8 cellular contexts compared by ENCODE assay signal in the genomic region with DNA sequence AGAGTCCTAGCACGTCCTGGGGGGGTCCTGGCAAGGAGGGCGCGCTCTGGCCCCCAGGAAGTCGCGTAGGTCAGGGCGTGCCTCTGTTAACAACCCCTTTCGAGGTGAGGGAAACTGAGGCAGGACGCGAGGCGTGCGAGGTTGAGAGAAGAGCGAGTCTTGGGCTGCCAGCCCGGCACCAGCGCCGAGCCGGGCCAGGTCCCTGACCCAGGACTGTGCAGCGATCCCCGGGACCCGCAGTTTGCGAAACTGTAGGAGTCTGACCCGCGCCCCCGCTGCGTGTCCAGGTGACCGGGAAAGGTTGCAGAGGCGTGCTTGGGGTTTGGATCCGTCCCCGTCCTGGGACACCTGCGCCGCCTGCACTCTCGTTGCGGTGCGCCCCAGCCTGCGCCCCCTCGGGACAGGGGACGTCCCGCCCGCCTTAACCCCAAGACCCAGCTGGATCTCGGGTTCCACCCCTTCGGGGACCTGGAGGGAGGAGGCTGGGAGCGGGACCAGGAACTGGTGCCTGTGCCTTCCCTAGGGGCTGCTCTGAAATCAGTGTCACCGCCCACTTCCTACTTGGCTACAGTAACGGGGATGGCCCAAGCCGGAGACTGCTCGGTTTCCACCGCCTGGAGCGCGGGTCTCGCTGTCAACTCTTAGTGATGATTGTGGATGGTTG. TPM values are rescaled to one million over a fixed set of nuclear protein-coding genes. Genes with fewer than 3 reads are reported as not detected.
DNase-seq lines count a peak whose midpoint lies in the region; ATAC-seq, FAIRE-seq and TF ChIP-seq lines count a peak whose summit lies in the region.

No MANE protein-coding gene starts in this region.

- peaks cover 11% of the 10 kb centered on the region for H3K27me3 Mint-ChIP-seq in astrocyte (ENCODE audit: low read depth, unreplicated experiment)

- DNase-seq in HT1080 (ENCODE audit: low read depth) (peak; percentile 56), astrocyte (ENCODE audit: low read depth) (no peak), iPS DF 19.7 (ENCODE audit: low read depth, low spot score) (peak; percentile 45), NK-92 (lab: John Stamatoyannopoulos, UW; ENCODE audit: unreplicated experiment) (no peak)

- TF ChIP-seq CTCF in astrocyte (IDR thresholded peaks at IDR 0.05; ENCODE audit: insufficient read depth, low read depth, low read length): no peak

- H3K36me3 Mint-ChIP-seq in astrocyte (ENCODE audit: low read depth, unreplicated experiment): no peaks in the 10 kb centered on the region

- H4K20me1 ChIP-seq in BLaER1 (no peaks in the 10 kb centered on the region), astrocyte (ENCODE audit: insufficient read depth, low read length) (no peaks in the 10 kb centered on the region)

- H3K4me3 ChIP-seq in BLaER1 (peak overlapping the region; percentile 78), astrocyte (ENCODE audit: insufficient read depth, low read depth, low read length) (peak overlapping the region; percentile 87), rectal smooth muscle tissue (ENCODE audit: low read length) (peak overlapping the region; percentile 92)

- H3K27me3 ChIP-seq in BLaER1: no peaks in the 10 kb centered on the region
- H3K27me3 ChIP-seq in astrocyte (ENCODE audit: insufficient read depth, low read length): no peaks in the 10 kb centered on the region
- H3K27me3 ChIP-seq in rectal smooth muscle tissue (ENCODE audit: control insufficient read depth, insufficient read depth, low read length): no peaks in the 10 kb centered on the region

- no peak overlapping the region for H3K27ac Mint-ChIP-seq in astrocyte (ENCODE audit: unreplicated experiment)

- H3K9me3 Mint-ChIP-seq in astrocyte (ENCODE audit: unreplicated experiment): peaks cover 2% of the 10 kb centered on the region

- H3K36me3 ChIP-seq in BLaER1 (0 out of 2 replicates have a peak, but pooled peaks cover 7% of the 10 kb centered on the region), astrocyte (ENCODE audit: insufficient read depth, low read length) (no peaks in the 10 kb centered on the region), rectal smooth muscle tissue (ENCODE audit: control insufficient read depth, insufficient read depth, low read length) (no peaks in the 10 kb centered on the region)

- H3K79me2 ChIP-seq in astrocyte (ENCODE audit: insufficient read depth, low read length): no peaks in the 10 kb centered on the region

- peak overlapping the region; percentile 90 for H3K4me2 ChIP-seq in BLaER1
- peak overlapping the region; percentile 98 for H3K4me2 ChIP-seq in astrocyte (ENCODE audit: low read length)

- FAIRE-seq in astrocyte (lab: Jason Lieb, UNC): no peak

- peak; percentile 49 for ATAC-seq in GM19397 (IDR thresholded peaks at IDR 0.05; ENCODE audit: unreplicated experiment)
- peak; percentile 79 for ATAC-seq in SK-N-SH treated with all-trans-retinoic acid at 6 μM for 48 hours

- H3K4me1 ChIP-seq in BLaER1: peaks cover 27% of the 10 kb centered on the region
- peaks cover 3% of the 10 kb centered on the region for H3K4me1 ChIP-seq in astrocyte (ENCODE audit: insufficient read depth, low read length)
- no peaks in the 10 kb centered on the region for H3K4me1 ChIP-seq in rectal smooth muscle tissue (ENCODE audit: control insufficient read depth, insufficient read depth, low read length)

- H3K4me3 Mint-ChIP-seq in astrocyte (ENCODE audit: unreplicated experiment): peak overlapping the region; percentile 95

- H3K4me1 Mint-ChIP-seq in astrocyte (ENCODE audit: low read depth, unreplicated experiment): peaks cover 24% of the 10 kb centered on the region

- H3K9me3 ChIP-seq in BLaER1 (peaks cover 9% of the 10 kb centered on the region; the same call in 1 of the 2 replicates), astrocyte (ENCODE audit: insufficient read depth, low read depth, low read length) (no peaks in the 10 kb centered on the region)

- H3K27ac ChIP-seq in BLaER1 (peak overlapping the region; percentile 83), astrocyte (ENCODE audit: low read depth, low read length) (peak overlapping the region; percentile 55), rectal smooth muscle tissue (ENCODE audit: low read depth, low read length) (peak overlapping the region; percentile 67)

- peak overlapping the region; percentile 92 for H2AFZ ChIP-seq in astrocyte (ENCODE audit: low read depth, low read length)

- H3K9ac ChIP-seq in BLaER1 (peak overlapping the region; percentile 81), astrocyte (ENCODE audit: low read length) (peak overlapping the region; percentile 81), rectal smooth muscle tissue (ENCODE audit: low read length) (peak overlapping the region; percentile 47)

TF ChIP-seq in SK-N-SH treated with all-trans-retinoic acid at 6 μM for 48 hours, 23 proteins besides CTCF, POLR2A, EP300 and RAD21:
- TF ChIP-seq ARNTL (CRISPR knock-in tag; IDR thresholded peaks at IDR 0.05; ENCODE audit: borderline replicate concordance, low read depth): no peak
- TF ChIP-seq, protein P1, sequence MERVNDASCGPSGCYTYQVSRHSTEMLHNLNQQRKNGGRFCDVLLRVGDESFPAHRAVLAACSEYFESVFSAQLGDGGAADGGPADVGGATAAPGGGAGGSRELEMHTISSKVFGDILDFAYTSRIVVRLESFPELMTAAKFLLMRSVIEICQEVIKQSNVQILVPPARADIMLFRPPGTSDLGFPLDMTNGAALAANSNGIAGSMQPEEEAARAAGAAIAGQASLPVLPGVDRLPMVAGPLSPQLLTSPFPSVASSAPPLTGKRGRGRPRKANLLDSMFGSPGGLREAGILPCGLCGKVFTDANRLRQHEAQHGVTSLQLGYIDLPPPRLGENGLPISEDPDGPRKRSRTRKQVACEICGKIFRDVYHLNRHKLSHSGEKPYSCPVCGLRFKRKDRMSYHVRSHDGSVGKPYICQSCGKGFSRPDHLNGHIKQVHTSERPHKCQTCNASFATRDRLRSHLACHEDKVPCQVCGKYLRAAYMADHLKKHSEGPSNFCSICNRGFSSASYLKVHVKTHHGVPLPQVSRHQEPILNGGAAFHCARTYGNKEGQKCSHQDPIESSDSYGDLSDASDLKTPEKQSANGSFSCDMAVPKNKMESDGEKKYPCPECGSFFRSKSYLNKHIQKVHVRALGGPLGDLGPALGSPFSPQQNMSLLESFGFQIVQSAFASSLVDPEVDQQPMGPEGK (CRISPR knock-in tag; IDR thresholded peaks at IDR 0.05; ENCODE audit: borderline replicate concordance): no peak
- no peak for TF ChIP-seq PPARA (CRISPR knock-in tag; IDR thresholded peaks at IDR 0.05; ENCODE audit: borderline replicate concordance)
- no peak for TF ChIP-seq ZFP3 (CRISPR knock-in tag; IDR thresholded peaks at IDR 0.05)
- no peak for TF ChIP-seq ESRRG (CRISPR knock-in tag; IDR thresholded peaks at IDR 0.05)
- no peak for TF ChIP-seq GLIS3 (CRISPR knock-in tag; IDR thresholded peaks at IDR 0.05)
- no peak for TF ChIP-seq OSR1 (CRISPR knock-in tag; IDR thresholded peaks at IDR 0.05)
TF ChIP-seq in SK-N-SH treated with all-trans-retinoic acid at 6 μM for 48 hours: peak in this region for 0.

RNA-seq across cellular contexts. Expression of a gene that starts 0.5 kb away (rescaled TPM):
- 5.2 and 5.5 TPM in 2 replicates for total RNA-seq in HT1080 (2014; rRNA removed; shearing (Covaris generic))
- 1.8 and 2.5 TPM in 2 replicates for polyA plus RNA-seq in HT1080 (2015; cell fraction: cytosol; rRNA removed)
- 2.6 and 3.7 TPM in 2 replicates for polyA plus RNA-seq in HT1080 (2015; cell fraction: nucleus; rRNA removed)
- total RNA-seq in astrocyte: 8.3 and 9.1 TPM in 2 replicates

Comparison
In these comparisons a context has a peak if more than half of its experiments do, and no peak if none do; other contexts are left out.
1. DNase-seq: peak in HT1080 (single experiment) and iPS DF 19.7 (single experiment); none in astrocyte (single experiment) and NK-92 (single experiment).
2. Peak in every context shown above with its lines, with median percentiles within 50 percentile points of each other: H3K27ac ChIP-seq, H3K4me3 ChIP-seq and H3K9ac ChIP-seq.